Comparison of ENCODE assay signal across 16 cellular contexts in the genomic region with DNA sequence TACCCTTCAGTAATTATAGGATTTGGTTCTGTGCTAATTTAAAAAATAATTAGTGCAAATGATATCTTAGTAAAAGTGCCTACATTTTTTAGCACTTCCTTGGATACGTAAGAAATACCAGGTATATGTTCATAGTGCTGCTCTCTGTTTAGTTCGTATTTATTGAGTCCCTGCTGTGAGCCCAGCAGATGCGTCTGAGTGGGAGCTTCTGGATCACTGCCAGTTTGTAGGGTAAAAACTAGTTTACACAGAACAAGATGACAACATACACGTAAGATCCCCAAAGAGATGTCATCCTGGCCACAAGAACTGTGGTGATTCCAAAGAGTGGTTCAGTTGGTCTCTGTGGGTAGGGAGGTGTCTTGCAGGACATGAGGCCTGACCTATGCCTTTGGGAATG.
"Had no signal": no experiment of that assay in that cellular context is flagged by ENCODE, and none has a peak within 500 bp of the region (broad histone marks: within the 10 kb centered on the region; RNA-seq: fewer than 3 reads in every experiment).

No MANE protein-coding gene starts in this region.

- H3K27ac ChIP-seq: gastroesophageal sphincter, heart right ventricle, left lung, upper lobe of right lung had no signal

- H3K9me3 ChIP-seq: gastroesophageal sphincter, left lung, upper lobe of right lung had no signal

- DNase-seq: activated CD4-positive, alpha-beta memory T cell treated with anti-CD3 and anti-CD28 coated beads for 36 hours; activated naive CD4-positive, alpha-beta T cell treated with anti-CD3 and anti-CD28 coated beads for 36 hours; activated T-cell treated with anti-CD3 and anti-CD28 coated beads, Interleukin-2, amount 50 U/mL, for 24 hours; cortex of kidney; erythroblast; heart right ventricle; left lung; midbrain; nephron progenitor cell; nucleus accumbens; stimulated activated CD4-positive, alpha-beta T cell treated with anti-CD3 and anti-CD28 coated beads, Interleukin-12 subunit alpha, Interleukin-12 subunit beta, amount 100 ng/mL, for 4 hours; stimulated activated CD4-positive, alpha-beta T cell treated with anti-CD3 and anti-CD28 coated beads, Interleukin-1b, Interleukin-23, amount 100 ng/mL, for 48 hours; stimulated activated CD8-positive, alpha-beta memory T cell treated with anti-CD3 and anti-CD28 coated beads, Interleukin-4, amount 100 ng/mL, for 48 hours; stimulated activated naive CD4-positive, alpha-beta T cell; upper lobe of right lung had no signal

- H3K27me3 ChIP-seq: gastroesophageal sphincter, heart right ventricle, left lung, upper lobe of right lung had no signal

- H3K36me3 ChIP-seq: left lung, upper lobe of right lung had no signal

- H3K4me3 ChIP-seq: gastroesophageal sphincter, heart right ventricle, left lung, upper lobe of right lung had no signal

- H3K4me1 ChIP-seq: left lung, upper lobe of right lung had no signal

- ATAC-seq: gastroesophageal sphincter, heart right ventricle, left lung, upper lobe of right lung had no signal
